Comparison of ENCODE assay signal across 13 cellular contexts in the genomic region with DNA sequence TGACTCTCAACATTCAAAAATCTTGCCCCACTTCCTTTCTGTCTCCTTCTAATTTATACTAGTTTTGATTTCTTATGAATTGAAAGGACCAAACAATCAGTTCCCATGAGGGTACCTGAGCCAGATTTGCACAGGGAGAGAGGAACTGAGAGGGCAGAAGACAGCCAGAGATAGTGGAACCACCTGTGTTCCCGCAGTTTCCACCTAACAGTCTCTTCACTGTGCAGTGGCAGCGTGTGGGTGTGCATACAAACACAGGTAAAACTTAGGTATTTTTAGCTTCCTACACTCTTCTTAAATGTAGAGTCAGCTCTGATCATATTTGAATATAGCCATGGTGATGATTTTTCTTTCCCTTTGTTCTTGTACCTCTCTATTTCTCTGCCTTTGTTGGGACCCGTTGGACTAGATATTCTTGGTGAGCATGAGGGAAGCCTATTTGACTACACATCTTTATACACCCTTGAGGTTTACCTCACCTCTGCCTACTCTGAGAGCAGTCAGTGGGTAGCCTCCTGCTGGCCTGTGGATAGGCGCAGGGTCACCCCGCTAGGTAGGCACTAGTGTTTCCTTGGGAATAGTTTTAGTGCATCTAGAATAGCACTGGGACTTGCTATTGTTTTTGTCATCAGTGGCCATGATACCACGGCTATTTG. TPM values are rescaled to one million over a fixed set of nuclear protein-coding genes. Genes with fewer than 3 reads are reported as not detected.
A peak's percentile ranks its signal among the peaks of the same experiment; 100 is the strongest.
DNase-seq lines count a peak whose midpoint lies in the region; ATAC-seq lines count a peak whose summit lies in the region.
"Had no signal": no experiment of that assay in that cellular context is flagged by ENCODE, and none has a peak within 500 bp of the region (broad histone marks: within the 10 kb centered on the region; RNA-seq: fewer than 3 reads in every experiment).

No MANE protein-coding gene starts in this region.

- DNase-seq in germinal center (ENCODE audit: low spot score) (peak; percentile 4), AG20443 (ENCODE audit: low spot score) (no peak), CD1c-positive myeloid dendritic cell (ENCODE audit: extremely low spot score) (no peak), right cardiac atrium (no peak)
- DNase-seq: effector memory CD8-positive, alpha-beta T cell; KG1; naive B cell; NCI-H1417; NCI-H446 treated with DMSO at 0.1 percent for 48 hours had no signal

- H3K27me3 ChIP-seq in right cardiac atrium (ENCODE audit: control insufficient read depth, insufficient read depth): no peaks in the 10 kb centered on the region

- 95% methylated on average over 6 of the region's 6 CpGs for WGBS in right cardiac atrium

- H3K4me1 ChIP-seq in right cardiac atrium (ENCODE audit: control insufficient read depth, insufficient read depth, low read length): peaks cover 3% of the 10 kb centered on the region

- H3K4me3 ChIP-seq in right cardiac atrium (ENCODE audit: low read length): no peak overlapping the region
- H3K4me3 ChIP-seq: PC-9 had no signal

- intact Hi-C loops in right cardiac atrium (cut with DNase I): no loop called here

- no peaks in the 10 kb centered on the region for H3K9me3 ChIP-seq in right cardiac atrium (ENCODE audit: control insufficient read depth, low read length)

- ATAC-seq in GM18861 (IDR thresholded peaks at IDR 0.05; ENCODE audit: unreplicated experiment) (peak; percentile 46), GM21526 (IDR thresholded peaks at IDR 0.05; ENCODE audit: low FRiP score, unreplicated experiment) (peak; percentile 54), HG03064 (IDR thresholded peaks at IDR 0.05; ENCODE audit: low read depth, unreplicated experiment) (peak; percentile 59), right cardiac atrium (no peak)
- ATAC-seq: effector memory CD8-positive, alpha-beta T cell had no signal

- H3K27ac ChIP-seq in right cardiac atrium (ENCODE audit: low read length): no peak overlapping the region
- H3K27ac ChIP-seq: PC-9 had no signal

RNA-seq across cellular contexts. Expression of a gene that starts 58.8 kb away (rescaled TPM):
- total RNA-seq in right cardiac atrium: 10 to 100 TPM; 10.8 to 18.5 (median 12.5) TPM
- polyA plus RNA-seq in right cardiac atrium: 11.5 TPM

Comparison
In these comparisons a context has a peak if more than half of its experiments do, and no peak if none do; other contexts are left out.
1. ATAC-seq: peak in GM18861 (single experiment), GM21526 (single experiment) and HG03064 (single experiment); none in right cardiac atrium (0 of 2).